ENCODE assay signal across 8 cellular contexts in genomic region chr5:180070726-180071417, GRCh38. TPM values are rescaled to one million over a fixed set of nuclear protein-coding genes. Genes with fewer than 3 reads are reported as not detected.
DNase-seq lines count a peak whose midpoint lies in the region; ATAC-seq and TF ChIP-seq lines count a peak whose summit lies in the region.

No MANE protein-coding gene starts in this region.

- H3F3A ChIP-seq in Loucy (ENCODE audit: low read depth): no peaks in the 10 kb centered on the region

- H4K20me1 ChIP-seq in Loucy (ENCODE audit: insufficient read depth, low read length, poor library complexity, severe bottlenecking): peaks cover 10% of the 10 kb centered on the region

- peak overlapping the region; percentile 60; the same call in 1 of the 2 replicates for H2AFZ ChIP-seq in Loucy (ENCODE audit: low read length)

- 3% methylated on average over 33 of the region's 33 CpGs for WGBS in urinary bladder

- H3K27me3 ChIP-seq in Loucy (ENCODE audit: insufficient read depth, low read length, poor library complexity, severe bottlenecking): no peaks in the 10 kb centered on the region
- no peaks in the 10 kb centered on the region for H3K27me3 ChIP-seq in muscle layer of colon (ENCODE audit: control insufficient read depth in 1 of 2, insufficient read depth in 2 of 2, low read length in 2 of 2)

- H3K36me3 Mint-ChIP-seq in activated CD4-positive, alpha-beta T cell treated with anti-CD3 and anti-CD28 coated beads for 36 hours (ENCODE audit: low read depth): peaks cover 1% of the 10 kb centered on the region
- peaks cover 3% of the 10 kb centered on the region for H3K36me3 Mint-ChIP-seq in activated CD4-positive, alpha-beta memory T cell treated with anti-CD3 and anti-CD28 coated beads for 36 hours

- POLR2A ChIA-PET in activated CD4-positive, alpha-beta T cell treated with anti-CD3 and anti-CD28 coated beads for 36 hours (lab: Charles Lee): interaction anchor here (0.7 to 1.4 kb wide), 2 partner anchors 21 to 150 kb away, joined by 3 to 5 read pairs; no protein-coding TSS in a partner anchor
- POLR2A ChIA-PET in activated CD4-positive, alpha-beta memory T cell treated with anti-CD3 and anti-CD28 coated beads for 36 hours (lab: Charles Lee): no interaction called here

- H3K27ac ChIP-seq in muscle layer of colon (ENCODE audit: low read depth, low read length) (peak overlapping the region; percentile 77), urinary bladder (ENCODE audit: low read depth) (peak overlapping the region; percentile 89)

- ATAC-seq in activated CD4-positive, alpha-beta T cell treated with anti-CD3 and anti-CD28 coated beads for 36 hours: peak; percentile 14
- no peak for ATAC-seq in GM18511 (IDR thresholded peaks at IDR 0.05; ENCODE audit: unreplicated experiment)

- peaks cover 29% of the 10 kb centered on the region for H3K4me1 Mint-ChIP-seq in activated CD4-positive, alpha-beta T cell treated with anti-CD3 and anti-CD28 coated beads for 36 hours
- peaks cover 31% of the 10 kb centered on the region for H3K4me1 Mint-ChIP-seq in activated CD4-positive, alpha-beta memory T cell treated with anti-CD3 and anti-CD28 coated beads for 36 hours (ENCODE audit: low read depth)

- H3K4me3 ChIP-seq in Loucy (ENCODE audit: low read length, poor library complexity, severe bottlenecking) (peak overlapping the region; percentile 93), muscle layer of colon (ENCODE audit: low read depth in 1 of 2, low read length in 2 of 2) (peak overlapping the region; percentile 51 to 81), urinary bladder (ENCODE audit: low read depth, low read length) (peak overlapping the region; percentile 80)

- H3K79me2 ChIP-seq in Loucy (ENCODE audit: insufficient read depth, low read length): peaks cover 54% of the 10 kb centered on the region

- intact Hi-C loops in activated CD4-positive, alpha-beta T cell treated with anti-CD3 and anti-CD28 coated beads for 36 hours (cut with DNase I, micrococcal nuclease): loop anchor here in 1 of 2 experiments (1.0 to 5.0 kb wide), 3 partner anchors 19 to 449 kb away; partner anchors contain the start of gene HNRNPH1
- intact Hi-C loops in activated CD4-positive, alpha-beta memory T cell treated with anti-CD3 and anti-CD28 coated beads for 36 hours (cut with micrococcal nuclease): loop anchor here (5.0 to 10.0 kb wide), 2 partner anchors 166 to 264 kb away; partner anchors contain the start of genes MGAT4B and TBC1D9B

- H3K9me3 ChIP-seq in Loucy (ENCODE audit: insufficient read depth, low read depth, low read length) (no peaks in the 10 kb centered on the region), muscle layer of colon (ENCODE audit: low read length) (no peaks in the 10 kb centered on the region)

- peaks cover 2% of the 10 kb centered on the region for H3K9me3 Mint-ChIP-seq in activated CD4-positive, alpha-beta T cell treated with anti-CD3 and anti-CD28 coated beads for 36 hours (ENCODE audit: low read depth)
- peaks cover 7% of the 10 kb centered on the region for H3K9me3 Mint-ChIP-seq in activated CD4-positive, alpha-beta memory T cell treated with anti-CD3 and anti-CD28 coated beads for 36 hours

- DNase-seq in activated CD4-positive, alpha-beta T cell treated with anti-CD3 and anti-CD28 coated beads for 36 hours: peak; percentile 30
- no peak for DNase-seq in activated CD4-positive, alpha-beta T cell treated with anti-CD3 and anti-CD28 coated beads, Interleukin-2, amount 50 U/mL, for 1 hour
- no peak for DNase-seq in activated CD4-positive, alpha-beta memory T cell treated with anti-CD3 and anti-CD28 coated beads for 36 hours
- peak; percentile 47 for DNase-seq in fibroblast of gingiva (ENCODE audit: low read depth)

- H3K36me3 ChIP-seq in Loucy (ENCODE audit: insufficient read depth, low read length) (no peaks in the 10 kb centered on the region; the same call in 1 of the 2 replicates), muscle layer of colon (ENCODE audit: insufficient read depth, low read length) (no peaks in the 10 kb centered on the region), urinary bladder (ENCODE audit: insufficient read depth) (no peaks in the 10 kb centered on the region)

- CTCF ChIA-PET in activated CD4-positive, alpha-beta T cell treated with anti-CD3 and anti-CD28 coated beads for 36 hours (lab: Charles Lee): interaction anchor here (1.1 kb wide), 1 partner anchor 165 kb away, joined by 4 read pairs; no protein-coding TSS in a partner anchor
- CTCF ChIA-PET in activated CD4-positive, alpha-beta memory T cell treated with anti-CD3 and anti-CD28 coated beads for 36 hours (lab: Charles Lee): no interaction called here

- H3K27me3 Mint-ChIP-seq in activated CD4-positive, alpha-beta T cell treated with anti-CD3 and anti-CD28 coated beads for 36 hours: no peaks in the 10 kb centered on the region
- peaks cover 2% of the 10 kb centered on the region for H3K27me3 Mint-ChIP-seq in activated CD4-positive, alpha-beta memory T cell treated with anti-CD3 and anti-CD28 coated beads for 36 hours

- peak overlapping the region; percentile 95 for H3K4me2 ChIP-seq in Loucy (ENCODE audit: low read depth, low read length, poor library complexity, severe bottlenecking)

- H3K4me1 ChIP-seq in Loucy (ENCODE audit: insufficient read depth, low read length, poor library complexity, severe bottlenecking) (peaks cover 10% of the 10 kb centered on the region), muscle layer of colon (ENCODE audit: insufficient read depth, low read length) (peaks cover 28% of the 10 kb centered on the region), urinary bladder (ENCODE audit: insufficient read depth) (peaks cover 2% of the 10 kb centered on the region)

- H3K9me2 ChIP-seq in Loucy (replicated peaks; ENCODE audit: low read depth, low read length): no peaks in the 10 kb centered on the region

- peak overlapping the region; percentile 44 for H3K27ac Mint-ChIP-seq in activated CD4-positive, alpha-beta T cell treated with anti-CD3 and anti-CD28 coated beads for 36 hours
- peak overlapping the region; percentile 63 for H3K27ac Mint-ChIP-seq in activated CD4-positive, alpha-beta memory T cell treated with anti-CD3 and anti-CD28 coated beads for 36 hours

- H3K9ac ChIP-seq in Loucy (ENCODE audit: low read depth, low read length, poor library complexity, severe bottlenecking): peak overlapping the region; percentile 88
- H3K9ac ChIP-seq in muscle layer of colon (ENCODE audit: low read length): peak overlapping the region; percentile 21

- TF ChIP-seq CTCF in Loucy (conservative IDR thresholded peaks at IDR 0.05; ENCODE audit: low read length): no peak

- H3K4me3 Mint-ChIP-seq in activated CD4-positive, alpha-beta T cell treated with anti-CD3 and anti-CD28 coated beads for 36 hours: peak overlapping the region; percentile 80
- peak overlapping the region; percentile 78 for H3K4me3 Mint-ChIP-seq in activated CD4-positive, alpha-beta memory T cell treated with anti-CD3 and anti-CD28 coated beads for 36 hours

RNA-seq across cellular contexts. Expression of gene RNF130, which starts 0.7 kb away (rescaled TPM):
- 10 to 100 TPM; 10.3 to 13.3 TPM for total RNA-seq in activated CD4-positive, alpha-beta T cell treated with anti-CD3 and anti-CD28 coated beads for 36 hours
- total RNA-seq in activated CD4-positive, alpha-beta memory T cell treated with anti-CD3 and anti-CD28 coated beads for 36 hours: 10 to 100 TPM in 1 of 2 experiments, 1 to 10 TPM in 1; 9.9 to 10.1 TPM
- 69.2 TPM for total RNA-seq in urinary bladder
- polyA plus RNA-seq in urinary bladder: 71.3 TPM

Comparison
In these comparisons a context has a peak if more than half of its experiments do, and no peak if none do; other contexts are left out.
1. DNase-seq: peak in activated CD4-positive, alpha-beta T cell treated with anti-CD3 and anti-CD28 coated beads for 36 hours (single experiment) and fibroblast of gingiva (single experiment); none in activated CD4-positive, alpha-beta T cell treated with anti-CD3 and anti-CD28 coated beads, Interleukin-2, amount 50 U/mL, for 1 hour (single experiment) and activated CD4-positive, alpha-beta memory T cell treated with anti-CD3 and anti-CD28 coated beads for 36 hours (single experiment).
2. Peak in every context shown above with its lines, with median percentiles within 50 percentile points of each other: H3K4me3 ChIP-seq.